ENCODE assay signal across 1 cellular context in genomic region chr4:101420661-101421060, GRCh38.
TF ChIP-seq lines count a peak whose summit lies in the region.

No MANE protein-coding gene starts in this region.

TF ChIP-seq in SK-N-SH, 30 proteins besides CTCF, POLR2A, EP300 and RAD21 (continued from another document):
- no peak for TF ChIP-seq MAX (IDR thresholded peaks at IDR 0.05; ENCODE audit: low read depth)
- TF ChIP-seq JUND (IDR thresholded peaks at IDR 0.05): no peak
- TF ChIP-seq FOXM1 (IDR thresholded peaks at IDR 0.05; ENCODE audit: low read depth): no peak
- no peak for TF ChIP-seq PBX3 (IDR thresholded peaks at IDR 0.05)
- TF ChIP-seq POLR2AphosphoS5 (IDR thresholded peaks at IDR 0.05; ENCODE audit: low read depth, low read length): no peak
- TF ChIP-seq SMC3 (IDR thresholded peaks at IDR 0.05; ENCODE audit: low read depth, low read length): no peak
